Comparison of ENCODE assay signal across 14 cellular contexts in the genomic region with DNA sequence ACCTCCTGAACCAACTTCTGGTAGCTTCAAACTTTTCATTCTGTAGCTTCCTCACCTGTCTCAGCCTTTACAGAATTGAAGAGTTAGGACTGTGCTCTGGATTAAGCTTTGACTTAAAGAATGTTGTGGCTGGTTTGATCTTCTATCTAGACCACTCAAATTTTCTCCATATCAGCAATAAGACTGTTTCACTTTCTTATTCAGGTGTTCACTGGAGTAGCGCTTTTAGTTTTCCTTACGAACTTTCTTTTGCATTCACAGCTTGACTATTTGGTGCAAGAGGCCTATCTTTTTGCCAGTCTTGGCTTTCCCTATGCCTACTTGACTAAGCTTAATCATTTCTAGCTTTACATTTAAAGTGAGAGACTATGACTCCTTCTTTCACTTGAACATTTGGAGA. TPM values are rescaled to one million over a fixed set of nuclear protein-coding genes. Genes with fewer than 3 reads are reported as not detected.
DNase-seq lines count a peak whose midpoint lies in the region; ATAC-seq lines count a peak whose summit lies in the region.
"Had no signal": no experiment of that assay in that cellular context is flagged by ENCODE, and none has a peak within 500 bp of the region (broad histone marks: within the 10 kb centered on the region; RNA-seq: fewer than 3 reads in every experiment).

No MANE protein-coding gene starts in this region.

- peaks cover 3 to 7% of the 10 kb centered on the region in 2 donors for H3K4me1 ChIP-seq in naive thymus-derived CD4-positive, alpha-beta T cell (ENCODE audit: control insufficient read depth in 2 of 2, insufficient read depth in 2 of 2, low read length in 2 of 2)

- H3K36me3 ChIP-seq in naive thymus-derived CD4-positive, alpha-beta T cell (ENCODE audit: control insufficient read depth in 2 of 3, insufficient read depth in 3 of 3, low read length in 3 of 3), result no peaks in the 10 kb centered on the region
- H3K36me3 ChIP-seq: MG63 had no signal

- no peak overlapping the region for H3K4me3 Mint-ChIP-seq in activated naive CD4-positive, alpha-beta T cell treated with anti-CD3 and anti-CD28 coated beads, Interleukin-2, amount 50 U/mL, for 24 hours
- H3K4me3 Mint-ChIP-seq in T-helper 2 cell treated with Interferon-gamma antibody and Interleukin-4, amounts not matched to agents 5 μg/mL and 100 μg/mL, for 36 hours, result peak overlapping the region; percentile 60
- H3K4me3 Mint-ChIP-seq in naive thymus-derived CD4-positive, alpha-beta T cell, result peak overlapping the region in 4 of 10 donors; percentile 3 to 65 (median 24)

- no peaks in the 10 kb centered on the region for H3K9me3 ChIP-seq in naive thymus-derived CD4-positive, alpha-beta T cell (ENCODE audit: control insufficient read depth in 2 of 3, low read length in 3 of 3)
- H3K9me3 ChIP-seq: MG63 had no signal

- no peak overlapping the region for H3K27ac ChIP-seq in naive thymus-derived CD4-positive, alpha-beta T cell (ENCODE audit: low read depth, low read length)

- H3K36me3 Mint-ChIP-seq in activated naive CD4-positive, alpha-beta T cell treated with anti-CD3 and anti-CD28 coated beads, Interleukin-2, amount 50 U/mL, for 24 hours, result peaks cover 10% of the 10 kb centered on the region
- H3K36me3 Mint-ChIP-seq in T-helper 2 cell treated with Interferon-gamma antibody and Interleukin-4, amounts not matched to agents 5 μg/mL and 100 μg/mL, for 36 hours (ENCODE audit: low read depth), result peaks cover 29% of the 10 kb centered on the region
- H3K36me3 Mint-ChIP-seq in naive thymus-derived CD4-positive, alpha-beta T cell, result peaks cover 10 to 52% (median 29%) of the 10 kb centered on the region in 5 donors

- POLR2A ChIA-PET in naive thymus-derived CD4-positive, alpha-beta T cell (lab: Charles Lee), result no interaction called here

- no peak for DNase-seq in activated naive CD4-positive, alpha-beta T cell treated with anti-CD3 and anti-CD28 coated beads, Interleukin-2, amount 50 U/mL, for 16 hours
- no peak for DNase-seq in T-helper 2 cell treated with Interferon-gamma antibody and Interleukin-4, amounts not matched to agents 5 μg/mL and 100 μg/mL, for 36 hours (ENCODE audit: low spot score)
- no peak for DNase-seq in naive thymus-derived CD4-positive, alpha-beta T cell
- no peak for DNase-seq in KG1 (lab: John Stamatoyannopoulos, UW)
- DNase-seq: DMS153, MG63, NCI-H1105 treated with DMSO at 0.1 percent for 48 hours, NCI-H187, NCI-H2171, NCI-H446 treated with DMSO at 0.1 percent for 48 hours, NCI-H774 had no signal

- intact Hi-C loops in naive thymus-derived CD4-positive, alpha-beta T cell (cut with micrococcal nuclease), result loop anchor here in 1 of 2 donors (2.0 kb wide), 1 partner anchor 32 kb away; the partner anchor contains the start of gene FGGY

- H3K4me1 Mint-ChIP-seq in activated naive CD4-positive, alpha-beta T cell treated with anti-CD3 and anti-CD28 coated beads, Interleukin-2, amount 50 U/mL, for 24 hours, result peaks cover 15% of the 10 kb centered on the region
- H3K4me1 Mint-ChIP-seq in T-helper 2 cell treated with Interferon-gamma antibody and Interleukin-4, amounts not matched to agents 5 μg/mL and 100 μg/mL, for 36 hours (ENCODE audit: low read depth), result peaks cover 40% of the 10 kb centered on the region
- H3K4me1 Mint-ChIP-seq in naive thymus-derived CD4-positive, alpha-beta T cell, result peaks cover 5 to 31% (median 17%) of the 10 kb centered on the region in 7 donors

- H3K27me3 ChIP-seq in naive thymus-derived CD4-positive, alpha-beta T cell (ENCODE audit: control insufficient read depth in 2 of 2, insufficient read depth in 2 of 2, low read length in 2 of 2), result no peaks in the 10 kb centered on the region
- H3K27me3 ChIP-seq: MG63 had no signal

- no peaks in the 10 kb centered on the region for H3K27me3 Mint-ChIP-seq in activated naive CD4-positive, alpha-beta T cell treated with anti-CD3 and anti-CD28 coated beads, Interleukin-2, amount 50 U/mL, for 24 hours
- no peaks in the 10 kb centered on the region for H3K27me3 Mint-ChIP-seq in T-helper 2 cell treated with Interferon-gamma antibody and Interleukin-4, amounts not matched to agents 5 μg/mL and 100 μg/mL, for 36 hours (ENCODE audit: low read depth)
- H3K27me3 Mint-ChIP-seq in naive thymus-derived CD4-positive, alpha-beta T cell, result no peaks in the 10 kb centered on the region

- H3K9me3 Mint-ChIP-seq in activated naive CD4-positive, alpha-beta T cell treated with anti-CD3 and anti-CD28 coated beads, Interleukin-2, amount 50 U/mL, for 24 hours, result no peaks in the 10 kb centered on the region
- H3K9me3 Mint-ChIP-seq in T-helper 2 cell treated with Interferon-gamma antibody and Interleukin-4, amounts not matched to agents 5 μg/mL and 100 μg/mL, for 36 hours, result peaks cover 13% of the 10 kb centered on the region
- peaks cover 0 to 18% (median 0%) of the 10 kb centered on the region in 11 donors for H3K9me3 Mint-ChIP-seq in naive thymus-derived CD4-positive, alpha-beta T cell

- ATAC-seq in HG03442 (IDR thresholded peaks at IDR 0.05; ENCODE audit: unreplicated experiment) (peak; percentile 44), esophagus mucosa (no peak)
- no peak for ATAC-seq in naive thymus-derived CD4-positive, alpha-beta T cell

- peak overlapping the region; percentile 31 for H3K27ac Mint-ChIP-seq in activated naive CD4-positive, alpha-beta T cell treated with anti-CD3 and anti-CD28 coated beads, Interleukin-2, amount 50 U/mL, for 24 hours
- H3K27ac Mint-ChIP-seq in T-helper 2 cell treated with Interferon-gamma antibody and Interleukin-4, amounts not matched to agents 5 μg/mL and 100 μg/mL, for 36 hours, result peak overlapping the region; percentile 79
- H3K27ac Mint-ChIP-seq in naive thymus-derived CD4-positive, alpha-beta T cell, result peak overlapping the region in 6 of 9 donors; percentile 23 to 74 (median 49)

- CTCF ChIA-PET in naive thymus-derived CD4-positive, alpha-beta T cell (lab: Charles Lee), result no interaction called here

- H3K4me3 ChIP-seq in naive thymus-derived CD4-positive, alpha-beta T cell (ENCODE audit: low read length), result no peak overlapping the region
- H3K4me3 ChIP-seq: MG63 had no signal

RNA-seq across cellular contexts. Expression of gene FGGY, which starts 31.5 kb away (rescaled TPM):
- 10 to 100 TPM; 10.7 to 15.2 (median 13.9) TPM for total RNA-seq in naive thymus-derived CD4-positive, alpha-beta T cell
- 1 to 10 TPM; 2.5 to 5.4 TPM for polyA plus RNA-seq in naive thymus-derived CD4-positive, alpha-beta T cell
- total RNA-seq in esophagus mucosa, result 10.4 TPM
